10 cellular contexts compared by ENCODE assay signal in the genomic region with DNA sequence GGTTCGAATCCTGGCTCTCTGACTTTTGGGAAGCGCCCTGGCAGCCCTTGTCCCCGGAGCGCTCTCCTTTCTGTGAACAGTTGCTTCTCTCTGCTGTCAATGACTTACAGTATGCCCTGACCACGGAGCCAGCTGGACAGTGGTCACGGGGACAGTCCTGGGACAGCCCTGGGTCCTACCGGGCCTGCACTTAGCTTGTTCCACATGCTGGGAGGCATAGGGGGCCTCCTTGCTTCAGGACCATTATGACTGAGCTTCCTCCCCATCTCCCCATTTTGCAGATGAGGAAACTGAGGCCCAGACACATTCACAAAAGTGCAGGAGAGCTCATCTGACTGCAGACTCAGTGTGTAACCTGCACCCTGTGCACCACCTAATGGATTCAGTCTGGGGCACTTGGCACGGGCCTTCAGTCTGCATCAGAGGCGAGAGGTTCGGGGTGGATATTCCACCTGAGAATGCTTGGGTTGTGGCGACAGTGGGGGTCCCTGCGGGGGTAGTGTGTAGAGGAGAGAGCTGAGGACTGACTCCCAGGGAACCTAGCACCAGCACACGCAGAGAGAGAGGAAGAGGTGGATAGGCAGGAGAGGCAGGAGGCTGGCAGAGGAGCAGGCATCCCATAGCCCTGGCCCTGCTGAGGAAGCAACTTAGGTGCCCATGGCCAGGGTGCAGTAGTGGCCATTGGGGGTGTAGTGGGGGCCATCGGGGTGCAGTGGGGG. TPM values are rescaled to one million over a fixed set of nuclear protein-coding genes. Genes with fewer than 3 reads are reported as not detected.
DNase-seq lines count a peak whose midpoint lies in the region; ATAC-seq and TF ChIP-seq lines count a peak whose summit lies in the region.
"Had no signal": no experiment of that assay in that cellular context is flagged by ENCODE, and none has a peak within 500 bp of the region (broad histone marks: within the 10 kb centered on the region; RNA-seq: fewer than 3 reads in every experiment).

No MANE protein-coding gene starts in this region.

- H3K4me1 Mint-ChIP-seq in brain (peaks cover 50% of the 10 kb centered on the region), immature natural killer cell (peaks cover 0 to 6% of the 10 kb centered on the region in 2 donors)

- ATAC-seq in GM21390 (IDR thresholded peaks at IDR 0.05; ENCODE audit: unreplicated experiment) (no peak), GM18861 (IDR thresholded peaks at IDR 0.05; ENCODE audit: unreplicated experiment) (no peak)

- H3K27me3 Mint-ChIP-seq in brain (peaks cover 16% of the 10 kb centered on the region), immature natural killer cell (ENCODE audit: low read depth in 3 of 3) (peaks cover 3 to 9% (median 5%) of the 10 kb centered on the region in 3 donors)

- H3K4me2 ChIP-seq in smooth muscle cell, result peak overlapping the region; percentile 93

- H3K9me3 ChIP-seq in HUES64 (ENCODE audit: insufficient read depth, low read depth, low read length) (no peaks in the 10 kb centered on the region), smooth muscle cell (replicated peaks; ENCODE audit: low read depth) (no peaks in the 10 kb centered on the region)

- H3K27ac ChIP-seq in HUES64 (ENCODE audit: low read depth, low read length), result 0 out of 2 replicates have a peak overlapping the region, but pooled peaks have one; percentile 72
- no peak overlapping the region for H3K27ac ChIP-seq in smooth muscle cell (ENCODE audit: low read depth)

- DNase-seq in immature natural killer cell (no peak), smooth muscle cell (lab: John Stamatoyannopoulos, UW; ENCODE audit: unreplicated experiment) (no peak), NCI-H128 (lab: John Stamatoyannopoulos, UW; ENCODE audit: unreplicated experiment) (no peak)
- no peak for DNase-seq in stimulated activated CD4-positive, alpha-beta T cell treated with anti-CD3 and anti-CD28 coated beads, Interleukin-2, amount 100 ng/mL, for 48 hours
- DNase-seq: activated CD4-positive, alpha-beta T cell treated with anti-CD3 and anti-CD28 coated beads for 48 hours; NCI-H526 treated with DMSO at 0.1 percent for 48 hours had no signal

- TF ChIP-seq CTCF in brain (conservative IDR thresholded peaks at IDR 0.05), result no peak
- no peak for TF ChIP-seq CTCF in smooth muscle cell (IDR thresholded peaks at IDR 0.05; ENCODE audit: borderline replicate concordance, insufficient read depth, poor library complexity, severe bottlenecking)

- H3K36me3 ChIP-seq in HUES64 (ENCODE audit: insufficient read depth, low read length) (peaks cover 23% of the 10 kb centered on the region), smooth muscle cell (ENCODE audit: low read depth) (no peaks in the 10 kb centered on the region)

- H3K79me2 ChIP-seq in smooth muscle cell (ENCODE audit: low read depth), result peaks cover 52% of the 10 kb centered on the region

- H3K27me3 ChIP-seq in HUES64 (ENCODE audit: insufficient read depth, low read length) (no peaks in the 10 kb centered on the region), smooth muscle cell (ENCODE audit: low read depth) (no peaks in the 10 kb centered on the region)

- no peak overlapping the region for H2AFZ ChIP-seq in smooth muscle cell (ENCODE audit: low read depth)

- H3K36me3 Mint-ChIP-seq in brain (peaks cover 7% of the 10 kb centered on the region), immature natural killer cell (no peaks in the 10 kb centered on the region)

- H3K4me1 ChIP-seq in HUES64 (ENCODE audit: insufficient read depth, low read length) (peaks cover 3% of the 10 kb centered on the region; the same call in 1 of the 2 replicates), smooth muscle cell (ENCODE audit: low read depth) (peaks cover 8% of the 10 kb centered on the region)

- H3K9me3 Mint-ChIP-seq in brain (peaks cover 0 to 5% (median 0%) of the 10 kb centered on the region in 5 experiments), immature natural killer cell (peaks cover 0 to 2% (median 0%) of the 10 kb centered on the region in 6 donors)

- peaks cover 55% of the 10 kb centered on the region for H4K20me1 ChIP-seq in smooth muscle cell (ENCODE audit: low read depth)

- WGBS in HUES64, result 81% methylated on average over 14 of the region's 14 CpGs
- WGBS in smooth muscle cell (ENCODE audit: low lambda C conversion rate), result 89% methylated on average over 14 of the region's 14 CpGs

- peak overlapping the region; percentile 83 for H3K4me3 ChIP-seq in HUES64 (ENCODE audit: low read length)
- H3K4me3 ChIP-seq in smooth muscle cell, result peak overlapping the region; percentile 96

- H3K4me3 Mint-ChIP-seq in brain (peak overlapping the region; percentile 84 to 94 (median 86)), immature natural killer cell (peak overlapping the region in 3 of 5 donors; percentile 33 to 63 (median 60))

- H3K27ac Mint-ChIP-seq in brain (peak overlapping the region in 3 of 5 experiments; percentile 27 to 75 (median 75)), immature natural killer cell (no peak overlapping the region)

- H3K9ac ChIP-seq in HUES64 (ENCODE audit: low read depth, low read length), result peak overlapping the region; percentile 89
- H3K9ac ChIP-seq in smooth muscle cell (ENCODE audit: low read depth), result no peak overlapping the region

- no peaks in the 10 kb centered on the region for H3F3A ChIP-seq in smooth muscle cell (ENCODE audit: low read depth)

RNA-seq across cellular contexts. Expression of a gene that starts 1.6 kb away (rescaled TPM):
- 25.8 TPM for polyA plus RNA-seq in HUES64 (2013, experiment 1 of 2)
- polyA plus RNA-seq in HUES64 (2013, experiment 2 of 2), result 31.7 TPM
- 10.6 TPM for polyA plus RNA-seq in brain (ENCODE audit: insufficient read depth, low read depth, low replicate concordance)
- under 1 TPM in 1 of 3 donors, not detected in 2; 0.37 TPM for polyA plus RNA-seq in immature natural killer cell
- total RNA-seq in smooth muscle cell, result 37.1 and 51.6 TPM in 2 replicates
- 18.3 and 18.4 TPM in 2 replicates for polyA plus RNA-seq in smooth muscle cell

Comparison
In these comparisons a context has a peak if more than half of its experiments do, and no peak if none do; other contexts are left out.
1. H3K27ac Mint-ChIP-seq: peak in brain (3 of 5); none in immature natural killer cell (0 of 6).